In the genomic region with DNA sequence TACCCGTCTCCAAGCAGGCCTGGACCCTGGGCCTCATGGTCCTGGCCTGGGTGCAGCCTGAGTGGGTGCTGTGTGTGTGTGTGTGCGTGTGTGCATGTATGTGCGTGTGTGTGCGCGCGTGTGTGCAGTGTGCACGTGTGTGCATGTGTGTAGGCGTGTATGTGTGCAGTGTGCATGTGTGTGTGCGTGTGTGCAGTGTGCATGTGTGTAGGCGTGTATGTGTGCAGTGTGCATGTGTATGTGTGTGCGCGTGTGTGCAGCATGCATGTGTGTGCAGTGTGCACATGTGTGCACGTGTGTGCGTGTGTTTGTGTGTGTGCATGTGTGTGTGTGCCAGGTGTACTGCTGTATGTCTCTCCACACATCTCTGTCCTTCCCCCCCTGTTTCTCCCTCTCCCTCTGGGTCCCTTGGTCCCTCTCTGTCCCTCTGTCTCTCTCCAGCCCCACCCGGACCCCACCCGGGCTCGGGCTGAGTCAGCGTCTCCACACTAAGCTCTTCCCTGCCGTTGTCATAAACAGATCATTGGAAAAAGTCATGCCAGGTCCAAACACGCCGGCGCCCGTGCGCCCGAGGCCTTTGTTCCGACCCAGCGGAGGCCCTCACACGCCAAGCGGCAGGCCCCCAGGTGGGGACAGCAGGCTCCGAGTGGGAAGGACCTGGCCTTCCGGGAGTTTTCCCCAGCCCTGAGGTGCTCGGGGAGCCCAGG, we compare ENCODE assay signal across 24 cellular contexts. TPM values are rescaled to one million over a fixed set of nuclear protein-coding genes. Genes with fewer than 3 reads are reported as not detected.
A peak's percentile ranks its signal among the peaks of the same experiment; 100 is the strongest.
DNase-seq lines count a peak whose midpoint lies in the region; ATAC-seq and TF ChIP-seq lines count a peak whose summit lies in the region.
"Had no signal": no experiment of that assay in that cellular context is flagged by ENCODE, and none has a peak within 500 bp of the region (broad histone marks: within the 10 kb centered on the region; RNA-seq: fewer than 3 reads in every experiment).

No MANE protein-coding gene starts in this region.

- H3K27me3 Mint-ChIP-seq in H9 (ENCODE audit: low read depth) (peaks cover 10% of the 10 kb centered on the region), Calu3 (ENCODE audit: unreplicated experiment) (no peaks in the 10 kb centered on the region)

- H3K23me2 ChIP-seq in H9 (ENCODE audit: insufficient read length, low read depth, low read length, poor library complexity, severe bottlenecking): no peaks in the 10 kb centered on the region

- no peak overlapping the region for H3T11ph ChIP-seq in H9 (ENCODE audit: low read length)

- H3K4ac ChIP-seq in H9 (ENCODE audit: low read depth, low read length): no peak overlapping the region
- H3K4ac ChIP-seq in trophoblast cell (ENCODE audit: low read depth, low read length): no peak overlapping the region

- H4K91ac ChIP-seq in H9 (ENCODE audit: insufficient read length, low read depth, low read length) (no peak overlapping the region), trophoblast cell (ENCODE audit: low read depth, low read length) (no peak overlapping the region)

- H3K4me1 ChIP-seq in H9 (ENCODE audit: insufficient read depth, low read length) (no peaks in the 10 kb centered on the region), RWPE2 (ENCODE audit: insufficient read depth, poor library complexity, severe bottlenecking) (peaks cover 11% of the 10 kb centered on the region), trophoblast cell (ENCODE audit: control insufficient read depth in 1 of 2, insufficient read depth in 2 of 2, low read length in 2 of 2) (no peaks in the 10 kb centered on the region), gastrocnemius medialis (no peaks in the 10 kb centered on the region)
- H3K4me1 ChIP-seq: SJCRH30 had no signal

- H3K36me3 ChIP-seq in RWPE2 (ENCODE audit: low read depth) (no peaks in the 10 kb centered on the region), trophoblast cell (ENCODE audit: control insufficient read depth in 1 of 2, insufficient read depth in 2 of 2, low read length in 2 of 2) (peaks cover 0 to 2% of the 10 kb centered on the region in 2 experiments), gastrocnemius medialis (no peaks in the 10 kb centered on the region)
- H3K36me3 ChIP-seq: SJCRH30 had no signal

- no TSS peak for BruUV-seq in Calu3 (replicated peaks; lab: Mats Ljungman, UMichigan)

- no peak overlapping the region for H2BK15ac ChIP-seq in H9 (ENCODE audit: low read depth, low read length)

- no peak for DNase-seq in H9
- DNase-seq in RWPE2 (ENCODE audit: low spot score): no peak
- no peak for DNase-seq in epithelial cell of prostate (ENCODE audit: low read depth, low spot score)
- no peak for DNase-seq in trophoblast cell
- no peak for DNase-seq in gastrocnemius medialis
- DNase-seq in Calu3: no peak
- no peak for DNase-seq in cerebellar cortex (ENCODE audit: low spot score)
- DNase-seq: AML-193; C1 segment of cervical spinal cord; CD8-positive, alpha-beta T cell; DMS153; H7; NCI-H1092 treated with DMSO at 0.1 percent for 48 hours; NCI-H1436 treated with DMSO at 0.1 percent for 48 hours; NCI-H2029 treated with DMSO at 0.1 percent for 48 hours; NCI-H226; NCI-H510A treated with DMSO at 0.1 percent for 48 hours; NCI-H748 treated with DMSO at 0.1 percent for 48 hours; NK-92 treated with Interleukin-12 subunit alpha and Interleukin-12 subunit beta, amount 100 ng/mL, for 24 hours; SJCRH30 had no signal

- no peaks in the 10 kb centered on the region; a peak in 1 of 5 replicates for H3K9me3 Mint-ChIP-seq in H9
- H3K9me3 Mint-ChIP-seq in Calu3 (ENCODE audit: low read depth, unreplicated experiment): no peaks in the 10 kb centered on the region
- H3K9me3 Mint-ChIP-seq: CD8-positive, alpha-beta T cell had no signal

- no peaks in the 10 kb centered on the region for H4K20me1 ChIP-seq in H9 (ENCODE audit: control insufficient read depth, insufficient read depth, insufficient read length)

- TF ChIP-seq CTCF in H9 (conservative IDR thresholded peaks at IDR 0.05) (no peak), RWPE2 (IDR thresholded peaks at IDR 0.05; ENCODE audit: poor library complexity, severe bottlenecking) (no peak), gastrocnemius medialis (IDR thresholded peaks at IDR 0.05 in 4 of 5, conservative IDR thresholded peaks at IDR 0.05 in 1 of 5) (no peak), Calu3 (IDR thresholded peaks at IDR 0.05; ENCODE audit: unreplicated experiment) (no peak)

- CTCF ChIA-PET in Calu3 (lab: Charles Lee): no interaction called here

- intact Hi-C loops in gastrocnemius medialis (cut with DNase I; ENCODE audit: low total_unique reads): no loop called here
- intact Hi-C loops in Calu3 (cut with micrococcal nuclease; ENCODE audit: unreplicated experiment): no loop called here

- H2BK120ac ChIP-seq in H9 (ENCODE audit: low read depth, low read length, poor library complexity, severe bottlenecking) (no peak overlapping the region), trophoblast cell (ENCODE audit: insufficient read depth, low read length, poor library complexity) (no peak overlapping the region)

- H2AK5ac ChIP-seq in H9 (ENCODE audit: insufficient read length, low read length): no peak overlapping the region
- no peak overlapping the region for H2AK5ac ChIP-seq in trophoblast cell (ENCODE audit: low read length)

- no peaks in the 10 kb centered on the region for H3K27me3 ChIP-seq in H9 (ENCODE audit: insufficient read depth, low read length)
- H3K27me3 ChIP-seq in RWPE2 (ENCODE audit: insufficient read depth, poor library complexity, severe bottlenecking): no peaks in the 10 kb centered on the region
- no peaks in the 10 kb centered on the region for H3K27me3 ChIP-seq in trophoblast cell (ENCODE audit: insufficient read depth, low read length)
- peaks cover 0 to under 1% (median 0%) of the 10 kb centered on the region in 3 donors for H3K27me3 ChIP-seq in gastrocnemius medialis

- H3K4me3 Mint-ChIP-seq in H9 (no peak overlapping the region), Calu3 (ENCODE audit: low read depth, unreplicated experiment) (no peak overlapping the region)
- H3K4me3 Mint-ChIP-seq: CD8-positive, alpha-beta T cell had no signal

- no peak overlapping the region for H3K9ac ChIP-seq in H9 (ENCODE audit: extremely low read depth, insufficient read length, low read length)
- no peak overlapping the region for H3K9ac ChIP-seq in trophoblast cell (ENCODE audit: low read length)
- H3K9ac ChIP-seq: KMS-11 had no signal

- H2AFZ ChIP-seq in H9 (ENCODE audit: low read length) (no peak overlapping the region), trophoblast cell (ENCODE audit: insufficient read depth, low read length, poor library complexity) (no peak overlapping the region)

- H4K12ac ChIP-seq in trophoblast cell (ENCODE audit: low read depth, low read length): no peak overlapping the region

- H3K9me3 ChIP-seq in H9 (ENCODE audit: control insufficient read depth, low read depth, low read length): no peaks in the 10 kb centered on the region
- H3K9me3 ChIP-seq in RWPE2 (ENCODE audit: severe bottlenecking): no peaks in the 10 kb centered on the region
- peaks cover 2% of the 10 kb centered on the region for H3K9me3 ChIP-seq in trophoblast cell (ENCODE audit: insufficient read depth, low read depth, low read length)
- no peaks in the 10 kb centered on the region for H3K9me3 ChIP-seq in gastrocnemius medialis
- H3K9me3 ChIP-seq: SJCRH30 had no signal

- H2BK12ac ChIP-seq in H9 (ENCODE audit: insufficient read length, low read depth, low read length) (no peak overlapping the region), trophoblast cell (ENCODE audit: low read length) (no peak overlapping the region)

- H3K4me1 Mint-ChIP-seq in H9 (peaks cover 0 to 4% of the 10 kb centered on the region in 2 experiments; a peak in 2 of 4 replicates), Calu3 (ENCODE audit: low read depth, unreplicated experiment) (peaks cover 9% of the 10 kb centered on the region)

- H2BK5ac ChIP-seq in H9 (ENCODE audit: insufficient read length, low read length) (no peak overlapping the region), trophoblast cell (ENCODE audit: low read depth, low read length, poor library complexity) (no peak overlapping the region)

- no peak overlapping the region for H3K23ac ChIP-seq in H9 (ENCODE audit: insufficient read length, low read depth, low read length)
- H3K23ac ChIP-seq in trophoblast cell (ENCODE audit: low read length): peak overlapping the region; percentile 64

- no peak overlapping the region for H2BK20ac ChIP-seq in H9 (ENCODE audit: low read depth, low read length, poor library complexity, severe bottlenecking)

- ATAC-seq in RWPE2 (ENCODE audit: low read depth) (peak; percentile 49; the same call in 2 of the 3 replicates), gastrocnemius medialis (no peak), HG02623 (IDR thresholded peaks at IDR 0.05; ENCODE audit: unreplicated experiment) (no peak)
- ATAC-seq: CD8-positive, alpha-beta T cell had no signal

- H3K4me2 ChIP-seq in H9 (ENCODE audit: insufficient read depth, insufficient read length, low read length) (no peak overlapping the region), trophoblast cell (ENCODE audit: low read length) (no peak overlapping the region)
- H3K4me2 ChIP-seq: KMS-11 had no signal

- H3K4me3 ChIP-seq in RWPE2 (ENCODE audit: severe bottlenecking): no peak overlapping the region
- peak overlapping the region; percentile 64 for H3K4me3 ChIP-seq in trophoblast cell (ENCODE audit: low read depth, low read length)
- H3K4me3 ChIP-seq in gastrocnemius medialis: no peak overlapping the region
- H3K4me3 ChIP-seq: SJCRH30 had no signal

- no peaks in the 10 kb centered on the region for H3K36me3 Mint-ChIP-seq in H9 (ENCODE audit: insufficient read depth in 1 of 3, low read depth in 3 of 3)
- peaks cover 58% of the 10 kb centered on the region for H3K36me3 Mint-ChIP-seq in Calu3 (ENCODE audit: insufficient read depth, unreplicated experiment)
- H3K36me3 Mint-ChIP-seq: CD8-positive, alpha-beta T cell had no signal

- peak overlapping the region in 2 of 3 experiments; percentile 28 to 39; a peak in 2 of 7 replicates for H3K27ac Mint-ChIP-seq in H9
- no peak overlapping the region for H3K27ac Mint-ChIP-seq in Calu3 (ENCODE audit: unreplicated experiment)
- H3K27ac Mint-ChIP-seq: CD8-positive, alpha-beta T cell had no signal

- H3K14ac ChIP-seq in H9 (ENCODE audit: insufficient read depth, low read length) (no peak overlapping the region), trophoblast cell (ENCODE audit: low read length) (no peak overlapping the region)

- H3K79me2 ChIP-seq in H9 (ENCODE audit: insufficient read depth, low read length) (no peaks in the 10 kb centered on the region), trophoblast cell (ENCODE audit: control insufficient read depth, insufficient read depth, low read length, poor library complexity) (no peaks in the 10 kb centered on the region)

- H3K27ac ChIP-seq in H9 (ENCODE audit: insufficient read length, low read depth, low read length) (no peak overlapping the region), RWPE2 (ENCODE audit: poor library complexity, severe bottlenecking) (peak overlapping the region; percentile 53), epithelial cell of prostate (peak overlapping the region; percentile 23), trophoblast cell (ENCODE audit: low read depth, low read length) (no peak overlapping the region), gastrocnemius medialis (no peak overlapping the region)
- H3K27ac ChIP-seq: HL-60, KMS-11, SJCRH30 had no signal

- no peak overlapping the region for H3K18ac ChIP-seq in H9 (ENCODE audit: insufficient read length, low read depth, low read length)
- H3K18ac ChIP-seq in trophoblast cell (ENCODE audit: low read length): no peak overlapping the region

- in situ Hi-C loops in gastrocnemius medialis (cut with MboI; ENCODE audit: low sequenced_read_pairs in 4 of 4): no loop called here

- no peak overlapping the region for H4K5ac ChIP-seq in H9 (ENCODE audit: insufficient read length, low read depth, low read length)

- WGBS in H9 (ENCODE audit: extremely low coverage, insufficient read length, low lambda C conversion rate): no CpG with 5 or more reads among the region's 32 CpGs
- whole genome bisulfite sequencing in trophoblast cell (ENCODE audit: extremely low coverage, insufficient coverage, insufficient read length): no CpG with 5 or more reads among the region's 32 CpGs

- H3K56ac ChIP-seq in H9 (ENCODE audit: insufficient read length, low read depth, low read length): no peak overlapping the region

- H3K79me1 ChIP-seq in H9 (ENCODE audit: insufficient read depth, low read depth, low read length, poor library complexity, severe bottlenecking): no peaks in the 10 kb centered on the region
- no peaks in the 10 kb centered on the region for H3K79me1 ChIP-seq in trophoblast cell (ENCODE audit: low read length)

- TF ChIP-seq POLR2A in gastrocnemius medialis (IDR thresholded peaks at IDR 0.05): no peak

- no peak overlapping the region for H4K8ac ChIP-seq in H9 (replicated peaks; ENCODE audit: insufficient read length, low read depth, low read length)
- H4K8ac ChIP-seq in trophoblast cell (ENCODE audit: low read depth, low read length): no peak overlapping the region

RNA-seq across cellular contexts. Expression of gene WNT7B, which starts 34.0 kb away (rescaled TPM):
- total RNA-seq in H9 (2021): 0.09 and 0.31 TPM in 2 replicates
- polyA plus RNA-seq in trophoblast cell (2013): 5.9 and 6.1 TPM in 2 replicates
- not detected for total RNA-seq in gastrocnemius medialis
- 97.0 and 100.0 TPM in 2 replicates for total RNA-seq in Calu3 (2022)
- total RNA-seq: CD8-positive, alpha-beta T cell; G401; SJCRH30 had no signal

Comparison
In these comparisons a context has a peak if more than half of its experiments do, and no peak if none do; other contexts are left out.
1. H3K27ac ChIP-seq: peak in RWPE2 (single experiment) and epithelial cell of prostate (single experiment); none in H9 (single experiment), trophoblast cell (single experiment) and gastrocnemius medialis (0 of 4).
2. RNA of gene WNT7B, which starts 34.0 kb away (total RNA-seq): 97.0 to 100.0 TPM in Calu3; 0.09 to 0.31 TPM in H9 and not detected in gastrocnemius medialis; every median in the first group is over 10 times any median in the second.